Comparison of ENCODE assay signal across 9 cellular contexts in genomic region chr17:17300624-17301568, GRCh38. TPM values are rescaled to one million over a fixed set of nuclear protein-coding genes. Genes with fewer than 3 reads are reported as not detected.
A peak's percentile ranks its signal among the peaks of the same experiment; 100 is the strongest.
DNase-seq lines count a peak whose midpoint lies in the region; ATAC-seq and TF ChIP-seq lines count a peak whose summit lies in the region.
"Had no signal": no experiment of that assay in that cellular context is flagged by ENCODE, and none has a peak within 500 bp of the region (broad histone marks: within the 10 kb centered on the region; RNA-seq: fewer than 3 reads in every experiment).

No MANE protein-coding gene starts in this region.

- H3K36me3 ChIP-seq in body of pancreas (replicated peaks in 1 of 2; ENCODE audit: insufficient read depth in 1 of 2, low read depth in 2 of 2) = no peaks in the 10 kb centered on the region

- no peak overlapping the region for H3K4me3 ChIP-seq in body of pancreas

- H3K27ac ChIP-seq in body of pancreas = peak overlapping the region in 2 of 4 donors; percentile 11 to 52

- no peaks in the 10 kb centered on the region for H3K27me3 Mint-ChIP-seq in T-helper 2 cell treated with Interferon-gamma antibody and Interleukin-4, amounts not matched to agents 5 μg/mL and 100 μg/mL, for 36 hours (ENCODE audit: low read depth)

- no peak overlapping the region for H3K27ac Mint-ChIP-seq in T-helper 2 cell treated with Interferon-gamma antibody and Interleukin-4, amounts not matched to agents 5 μg/mL and 100 μg/mL, for 36 hours

- H3K4me1 Mint-ChIP-seq in T-helper 2 cell treated with Interferon-gamma antibody and Interleukin-4, amounts not matched to agents 5 μg/mL and 100 μg/mL, for 36 hours (ENCODE audit: low read depth) = peaks cover 34% of the 10 kb centered on the region

- no peaks in the 10 kb centered on the region for H3K9me3 ChIP-seq in body of pancreas
- H3K9me3 ChIP-seq: Caco-2 had no signal

- H3K4me1 ChIP-seq in body of pancreas = peaks cover 18% of the 10 kb centered on the region
- H3K4me1 ChIP-seq: Caco-2 had no signal

- no peaks in the 10 kb centered on the region for H3K9me3 Mint-ChIP-seq in T-helper 2 cell treated with Interferon-gamma antibody and Interleukin-4, amounts not matched to agents 5 μg/mL and 100 μg/mL, for 36 hours

- intact Hi-C loops in body of pancreas (cut with DNase I) = no loop called here

- ATAC-seq in body of pancreas = peak; percentile 62
- no peak for ATAC-seq in HG03135 (IDR thresholded peaks at IDR 0.05; ENCODE audit: unreplicated experiment)
- no peak for ATAC-seq in SK-N-SH treated with all-trans-retinoic acid at 6 μM for 48 hours

- TF ChIP-seq POLR2A in body of pancreas (IDR thresholded peaks at IDR 0.05) = no peak

- no peak for TF ChIP-seq CTCF in body of pancreas (IDR thresholded peaks at IDR 0.05)

- H3K27me3 ChIP-seq in body of pancreas = no peaks in the 10 kb centered on the region

- 10 to 39% methylated on average over 7 to 35 of the region's 35 CpGs for WGBS in body of pancreas, 2 donors

- no peaks in the 10 kb centered on the region for H3K36me3 Mint-ChIP-seq in T-helper 2 cell treated with Interferon-gamma antibody and Interleukin-4, amounts not matched to agents 5 μg/mL and 100 μg/mL, for 36 hours (ENCODE audit: low read depth)

- DNase-seq in activated gamma-delta T cell treated with Interleukin-2 at 50 U/mL for 16 hours (peak; percentile 36), activated gamma-delta T cell (lab: John Stamatoyannopoulos, UW) (no peak), body of pancreas (peak; percentile 49 to 73 (median 59)), iris pigment epithelial cell (ENCODE audit: low read depth) (peak; percentile 44)
- DNase-seq in T-helper 2 cell treated with Interferon-gamma antibody and Interleukin-4, amounts not matched to agents 5 μg/mL and 100 μg/mL, for 36 hours (ENCODE audit: low spot score) = peak; percentile 62
- peak; percentile 74 for DNase-seq in stimulated activated CD4-positive, alpha-beta T cell treated with anti-CD3 and anti-CD28 coated beads, Interleukin-15, amount 100 ng/mL, for 24 hours

- H3K4me3 Mint-ChIP-seq in T-helper 2 cell treated with Interferon-gamma antibody and Interleukin-4, amounts not matched to agents 5 μg/mL and 100 μg/mL, for 36 hours = peak overlapping the region; percentile 60

TF ChIP-seq in SK-N-SH treated with all-trans-retinoic acid at 6 μM for 48 hours, 23 proteins besides CTCF, POLR2A, EP300 and RAD21:
- TF ChIP-seq TCF4 (CRISPR knock-in tag; IDR thresholded peaks at IDR 0.05; ENCODE audit: borderline replicate concordance) = no peak
- TF ChIP-seq POU6F1 (CRISPR knock-in tag; IDR thresholded peaks at IDR 0.05; ENCODE audit: borderline replicate concordance, low read depth) = no peak

RNA-seq across cellular contexts. Expression of gene NT5M, which starts 2.3 kb away (rescaled TPM):
- 1 to 10 TPM; 1.0 to 1.3 TPM for total RNA-seq in body of pancreas

RNA-seq across cellular contexts. Expression of gene COPS3, which starts 19.9 kb away (rescaled TPM):
- 10 to 100 TPM; 23.1 to 29.8 TPM for total RNA-seq in body of pancreas
